In genomic region chr17:45135192-45135977, GRCh38 we compare ENCODE assay signal across 1 cellular context.
TF ChIP-seq lines count a peak whose summit lies in the region.

A gene with protein sequence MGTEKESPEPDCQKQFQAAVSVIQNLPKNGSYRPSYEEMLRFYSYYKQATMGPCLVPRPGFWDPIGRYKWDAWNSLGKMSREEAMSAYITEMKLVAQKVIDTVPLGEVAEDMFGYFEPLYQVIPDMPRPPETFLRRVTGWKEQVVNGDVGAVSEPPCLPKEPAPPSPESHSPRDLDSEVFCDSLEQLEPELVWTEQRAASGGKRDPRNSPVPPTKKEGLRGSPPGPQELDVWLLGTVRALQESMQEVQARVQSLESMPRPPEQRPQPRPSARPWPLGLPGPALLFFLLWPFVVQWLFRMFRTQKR (plus strand): TSS chr17:45135687. CDS start chr17:45136145, 458 bp downstream.

TF ChIP-seq in HepG2, 621 proteins besides CTCF, POLR2A, EP300 and RAD21 (continued from another document):
- TF ChIP-seq, protein P1, sequence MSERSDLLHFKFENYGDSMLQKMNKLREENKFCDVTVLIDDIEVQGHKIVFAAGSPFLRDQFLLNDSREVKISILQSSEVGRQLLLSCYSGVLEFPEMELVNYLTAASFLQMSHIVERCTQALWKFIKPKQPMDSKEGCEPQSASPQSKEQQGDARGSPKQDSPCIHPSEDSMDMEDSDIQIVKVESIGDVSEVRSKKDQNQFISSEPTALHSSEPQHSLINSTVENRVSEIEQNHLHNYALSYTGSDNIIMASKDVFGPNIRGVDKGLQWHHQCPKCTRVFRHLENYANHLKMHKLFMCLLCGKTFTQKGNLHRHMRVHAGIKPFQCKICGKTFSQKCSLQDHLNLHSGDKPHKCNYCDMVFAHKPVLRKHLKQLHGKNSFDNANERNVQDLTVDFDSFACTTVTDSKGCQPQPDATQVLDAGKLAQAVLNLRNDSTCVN (CRISPR knock-in tag; IDR thresholded peaks at IDR 0.05; ENCODE audit: borderline replicate concordance), result no peak; the same call in none of the 2 replicates
- TF ChIP-seq, protein P2, sequence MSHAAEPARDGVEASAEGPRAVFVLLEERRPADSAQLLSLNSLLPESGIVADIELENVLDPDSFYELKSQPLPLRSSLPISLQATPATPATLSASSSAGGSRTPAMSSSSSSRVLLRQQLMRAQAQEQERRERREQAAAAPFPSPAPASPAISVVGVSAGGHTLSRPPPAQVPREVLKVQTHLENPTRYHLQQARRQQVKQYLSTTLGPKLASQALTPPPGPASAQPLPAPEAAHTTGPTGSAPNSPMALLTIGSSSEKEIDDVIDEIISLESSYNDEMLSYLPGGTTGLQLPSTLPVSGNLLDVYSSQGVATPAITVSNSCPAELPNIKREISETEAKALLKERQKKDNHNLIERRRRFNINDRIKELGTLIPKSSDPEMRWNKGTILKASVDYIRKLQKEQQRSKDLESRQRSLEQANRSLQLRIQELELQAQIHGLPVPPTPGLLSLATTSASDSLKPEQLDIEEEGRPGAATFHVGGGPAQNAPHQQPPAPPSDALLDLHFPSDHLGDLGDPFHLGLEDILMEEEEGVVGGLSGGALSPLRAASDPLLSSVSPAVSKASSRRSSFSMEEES (CRISPR knock-in tag; IDR thresholded peaks at IDR 0.05), result peak; percentile 62
- peak; percentile 69; the same call in 1 of the 2 replicates for TF ChIP-seq ZNF253 (CRISPR knock-in tag; IDR thresholded peaks at IDR 0.05; ENCODE audit: borderline replicate concordance)
